In genomic region chr18:9989481-9989880, GRCh38 we compare ENCODE assay signal across 18 cellular contexts.
A peak's percentile ranks its signal among the peaks of the same experiment; 100 is the strongest.
DNase-seq lines count a peak whose midpoint lies in the region; ATAC-seq and TF ChIP-seq lines count a peak whose summit lies in the region.
"Had no signal": no experiment of that assay in that cellular context is flagged by ENCODE, and none has a peak within 500 bp of the region (broad histone marks: within the 10 kb centered on the region; RNA-seq: fewer than 3 reads in every experiment).

No MANE protein-coding gene starts in this region.

- H3K36me3 Mint-ChIP-seq in activated naive CD4-positive, alpha-beta T cell treated with anti-CD3 and anti-CD28 coated beads, Interleukin-2, amount 50 U/mL, for 72 hours = no peaks in the 10 kb centered on the region
- no peaks in the 10 kb centered on the region for H3K36me3 Mint-ChIP-seq in T-helper 2 cell treated with Interferon-gamma antibody and Interleukin-4, amounts not matched to agents 5 μg/mL and 100 μg/mL, for 36 hours (ENCODE audit: low read depth)
- H3K36me3 Mint-ChIP-seq: CD8-positive, alpha-beta memory T cell had no signal

- H3K27me3 Mint-ChIP-seq in T-helper 2 cell treated with Interferon-gamma antibody and Interleukin-4, amounts not matched to agents 5 μg/mL and 100 μg/mL, for 36 hours (ENCODE audit: low read depth) = peaks cover 3% of the 10 kb centered on the region

- no peak overlapping the region for H3K27ac Mint-ChIP-seq in activated naive CD4-positive, alpha-beta T cell treated with anti-CD3 and anti-CD28 coated beads, Interleukin-2, amount 50 U/mL, for 72 hours
- no peak overlapping the region for H3K27ac Mint-ChIP-seq in T-helper 2 cell treated with Interferon-gamma antibody and Interleukin-4, amounts not matched to agents 5 μg/mL and 100 μg/mL, for 36 hours
- H3K27ac Mint-ChIP-seq: CD8-positive, alpha-beta memory T cell had no signal

- peak; percentile 51 for DNase-seq in NOMO-1 treated with DMSO at 0.1 percent for 48 hours (lab: John Stamatoyannopoulos, UW; ENCODE audit: unreplicated experiment)
- no peak for DNase-seq in NOMO-1 treated with dmso at 0.1 percent for 144 hours (lab: John Stamatoyannopoulos, UW; ENCODE audit: unreplicated experiment)
- peak; percentile 28 for DNase-seq in lung (ENCODE audit: low spot score)
- DNase-seq in activated naive CD4-positive, alpha-beta T cell treated with anti-CD3 and anti-CD28 coated beads, Interleukin-2, amount 50 U/mL, for 72 hours (ENCODE audit: low spot score in 2 of 2) = no peak
- DNase-seq in activated gamma-delta T cell (lab: John Stamatoyannopoulos, UW) = no peak
- no peak for DNase-seq in T-helper 2 cell treated with Interferon-gamma antibody and Interleukin-4, amounts not matched to agents 5 μg/mL and 100 μg/mL, for 36 hours (ENCODE audit: low spot score)
- DNase-seq: BE2C; CD8-positive, alpha-beta memory T cell; DMS79; KBM-7; NCI-H1048; NCI-H1436; NCI-H1930; NCI-H526 had no signal

- peaks cover 15 to 27% (median 24%) of the 10 kb centered on the region in 10 experiments for H3K4me1 ChIP-seq in BLaER1 treated with 17β-estradiol and CSF1 and Interleukin-3, amounts not matched to agents 10 nM and 100 nM
- peaks cover 0 to 6% of the 10 kb centered on the region in 2 donors for H3K4me1 ChIP-seq in lung (ENCODE audit: control insufficient read depth in 2 of 2, insufficient read depth in 2 of 2, low read length in 2 of 2)
- H3K4me1 ChIP-seq: BE2C, SJSA1 had no signal

- H3K27me3 ChIP-seq in BLaER1 treated with 17β-estradiol and CSF1 and Interleukin-3, amounts not matched to agents 10 nM and 100 nM = peaks cover 0 to 13% (median 0%) of the 10 kb centered on the region in 11 experiments; a peak in 3 of 22 replicates
- H3K27me3 ChIP-seq in lung (ENCODE audit: control insufficient read depth, insufficient read depth) = no peaks in the 10 kb centered on the region
- H3K27me3 ChIP-seq: BE2C, SJSA1 had no signal

- no peak for ATAC-seq in lung (ENCODE audit: insufficient read depth, low FRiP score)
- ATAC-seq in activated naive CD4-positive, alpha-beta T cell treated with anti-CD3 and anti-CD28 coated beads, Interleukin-2, amount 50 U/mL, for 72 hours = no peak
- ATAC-seq: HepG2 had no signal

- no peak for TF ChIP-seq CTCF in VCaP (conservative IDR thresholded peaks at IDR 0.05)
- no peak for TF ChIP-seq CTCF in lung (IDR thresholded peaks at IDR 0.05; ENCODE audit: control extremely low read depth, extremely low read depth)

- peak overlapping the region; percentile 40 to 74 (median 62) for H3K4me2 ChIP-seq in BLaER1 treated with 17β-estradiol and CSF1 and Interleukin-3, amounts not matched to agents 10 nM and 100 nM

- WGBS in lung, 2 donors = 29 to 42% methylated on average over 5 of the region's 5 CpGs

- no peak overlapping the region; a peak in 1 of 22 replicates for H3K9ac ChIP-seq in BLaER1 treated with 17β-estradiol and CSF1 and Interleukin-3, amounts not matched to agents 10 nM and 100 nM

- no peak overlapping the region; a peak in 1 of 22 replicates for H3K27ac ChIP-seq in BLaER1 treated with 17β-estradiol and CSF1 and Interleukin-3, amounts not matched to agents 10 nM and 100 nM
- H3K27ac ChIP-seq in VCaP = peak overlapping the region; percentile 73; the same call in 1 of the 2 replicates
- H3K27ac ChIP-seq in lung (ENCODE audit: low read depth in 1 of 2, low read length in 1 of 2) = no peak overlapping the region
- H3K27ac ChIP-seq: SJSA1 had no signal

- H3K4me3 ChIP-seq in BLaER1 treated with 17β-estradiol and CSF1 and Interleukin-3, amounts not matched to agents 10 nM and 100 nM = no peak overlapping the region
- no peak overlapping the region for H3K4me3 ChIP-seq in lung
- H3K4me3 ChIP-seq: SJSA1 had no signal

- H3K9me3 Mint-ChIP-seq in activated naive CD4-positive, alpha-beta T cell treated with anti-CD3 and anti-CD28 coated beads, Interleukin-2, amount 50 U/mL, for 72 hours = no peaks in the 10 kb centered on the region
- no peaks in the 10 kb centered on the region for H3K9me3 Mint-ChIP-seq in T-helper 2 cell treated with Interferon-gamma antibody and Interleukin-4, amounts not matched to agents 5 μg/mL and 100 μg/mL, for 36 hours
- H3K9me3 Mint-ChIP-seq: CD8-positive, alpha-beta memory T cell had no signal

- H3K9me3 ChIP-seq in BLaER1 treated with 17β-estradiol and CSF1 and Interleukin-3, amounts not matched to agents 10 nM and 100 nM (replicated peaks in 1 of 11) = no peaks in the 10 kb centered on the region
- no peaks in the 10 kb centered on the region for H3K9me3 ChIP-seq in lung (ENCODE audit: control insufficient read depth in 2 of 2, insufficient read depth in 1 of 2, low read length in 1 of 2)
- H3K9me3 ChIP-seq: BE2C, SJSA1 had no signal

- no peaks in the 10 kb centered on the region; a peak in 1 of 22 replicates for H4K20me1 ChIP-seq in BLaER1 treated with 17β-estradiol and CSF1 and Interleukin-3, amounts not matched to agents 10 nM and 100 nM

- H3K4me3 Mint-ChIP-seq in T-helper 2 cell treated with Interferon-gamma antibody and Interleukin-4, amounts not matched to agents 5 μg/mL and 100 μg/mL, for 36 hours = no peak overlapping the region
- H3K4me3 Mint-ChIP-seq: CD8-positive, alpha-beta memory T cell had no signal

- no peaks in the 10 kb centered on the region for H3K4me1 Mint-ChIP-seq in T-helper 2 cell treated with Interferon-gamma antibody and Interleukin-4, amounts not matched to agents 5 μg/mL and 100 μg/mL, for 36 hours (ENCODE audit: low read depth)
- H3K4me1 Mint-ChIP-seq: CD8-positive, alpha-beta memory T cell had no signal

- H3K36me3 ChIP-seq in BLaER1 treated with 17β-estradiol and CSF1 and Interleukin-3, amounts not matched to agents 10 nM and 100 nM = no peaks in the 10 kb centered on the region
- H3K36me3 ChIP-seq in lung (ENCODE audit: control insufficient read depth in 2 of 2, insufficient read depth in 2 of 2, low read length in 2 of 2) = no peaks in the 10 kb centered on the region
- H3K36me3 ChIP-seq: BE2C, SJSA1 had no signal

Comparison
In these comparisons a context has a peak if more than half of its experiments do, and no peak if none do; other contexts are left out.
1. DNase-seq: peak in NOMO-1 treated with DMSO at 0.1 percent for 48 hours (single experiment) and lung (single experiment); none in NOMO-1 treated with dmso at 0.1 percent for 144 hours (single experiment), activated naive CD4-positive, alpha-beta T cell treated with anti-CD3 and anti-CD28 coated beads, Interleukin-2, amount 50 U/mL, for 72 hours (0 of 2), activated gamma-delta T cell (single experiment) and T-helper 2 cell treated with Interferon-gamma antibody and Interleukin-4, amounts not matched to agents 5 μg/mL and 100 μg/mL, for 36 hours (single experiment).